19 cellular contexts compared by ENCODE assay signal in the genomic region with DNA sequence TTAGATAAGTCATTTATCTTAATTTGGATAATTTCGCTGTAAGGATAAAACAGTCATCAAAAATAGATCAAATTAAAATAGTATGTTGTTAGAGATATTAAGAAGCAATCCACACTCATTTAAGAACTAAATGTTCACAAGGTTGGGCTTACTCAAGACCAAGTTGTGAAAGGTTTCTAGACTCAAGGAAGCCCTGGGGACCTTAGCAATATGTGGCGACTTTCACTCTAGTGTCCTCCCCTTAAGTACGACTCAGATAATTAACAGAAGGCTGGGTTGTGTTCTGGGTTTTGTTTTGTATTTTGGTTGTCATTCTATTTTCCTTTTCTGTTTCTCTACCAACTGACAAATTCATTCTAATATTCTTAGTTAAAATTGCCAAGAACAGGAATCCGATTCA.
DNase-seq lines count a peak whose midpoint lies in the region; ATAC-seq and TF ChIP-seq lines count a peak whose summit lies in the region.
"Had no signal": no experiment of that assay in that cellular context is flagged by ENCODE, and none has a peak within 500 bp of the region (broad histone marks: within the 10 kb centered on the region; RNA-seq: fewer than 3 reads in every experiment).

No MANE protein-coding gene starts in this region.

- H3K27ac ChIP-seq in HL-60 (replicated peaks) (peak overlapping the region; percentile 92), OCI-LY1 (ENCODE audit: low read depth, low read length, poor library complexity, severe bottlenecking) (peak overlapping the region; percentile 83)
- H3K27ac ChIP-seq: A549, C4-2B had no signal

- H2AFZ ChIP-seq in OCI-LY1 (ENCODE audit: low read length): peak overlapping the region; percentile 87

- H3K9me2 ChIP-seq in OCI-LY1 (ENCODE audit: low read depth, low read length): no peaks in the 10 kb centered on the region

- H3K27me3 ChIP-seq in HL-60 (ENCODE audit: insufficient read depth, poor library complexity, severe bottlenecking): no peaks in the 10 kb centered on the region
- H3K27me3 ChIP-seq in OCI-LY1 (ENCODE audit: insufficient read depth, low read length): no peaks in the 10 kb centered on the region

- ATAC-seq in GM18511 (IDR thresholded peaks at IDR 0.05; ENCODE audit: unreplicated experiment) (peak; percentile 41), HG02763 (IDR thresholded peaks at IDR 0.05; ENCODE audit: unreplicated experiment) (no peak), sciatic nerve (no peak), GM21447 (IDR thresholded peaks at IDR 0.05; ENCODE audit: unreplicated experiment) (no peak), GM21825 (IDR thresholded peaks at IDR 0.05; ENCODE audit: unreplicated experiment) (no peak)
- ATAC-seq: A549, HepG2, Panc1 had no signal

- no peaks in the 10 kb centered on the region for H3K36me3 ChIP-seq in OCI-LY1 (ENCODE audit: insufficient read depth, low read length)

- H3K4me3 ChIP-seq in HL-60 (replicated peaks; ENCODE audit: insufficient read depth, low read length) (no peak overlapping the region), OCI-LY1 (ENCODE audit: low read depth, low read length, poor library complexity, severe bottlenecking) (no peak overlapping the region)
- H3K4me3 ChIP-seq: A549 had no signal

- no peak overlapping the region; the same call in 1 of the 2 replicates for H3K9ac ChIP-seq in OCI-LY1 (ENCODE audit: low read length)

- no peaks in the 10 kb centered on the region for H4K20me1 ChIP-seq in OCI-LY1 (ENCODE audit: insufficient read depth, low read length)

- peak; percentile 62 to 77 for DNase-seq in AML-193 (lab: John Stamatoyannopoulos, UW)
- DNase-seq in HL-60 (ENCODE audit: low read depth in 1 of 2, low spot score in 1 of 2): peak; percentile 59 to 73
- DNase-seq in sciatic nerve (ENCODE audit: low spot score): no peak
- DNase-seq: HFFc6, KG1, NCI-H1417, NCI-H187 treated with DMSO at 0.1 percent for 48 hours, NCI-H69, T-helper 1 cell, T1000 had no signal

- TF ChIP-seq CTCF in HL-60 (IDR thresholded peaks at IDR 0.05; ENCODE audit: insufficient read depth, low read length) (no peak), OCI-LY1 (IDR thresholded peaks at IDR 0.05; ENCODE audit: low read length) (no peak)

- intact Hi-C loops in sciatic nerve (cut with DNase I): no loop called here

- H3K79me2 ChIP-seq in OCI-LY1 (ENCODE audit: insufficient read depth, low read length): no peaks in the 10 kb centered on the region

- no peak overlapping the region for H3K4me2 ChIP-seq in OCI-LY1 (ENCODE audit: low read length)
- H3K4me2 ChIP-seq: A549 had no signal

- peaks cover 4% of the 10 kb centered on the region for H3K9me3 ChIP-seq in OCI-LY1 (ENCODE audit: low read length)
- H3K9me3 ChIP-seq: A549 had no signal

- H3K4me1 ChIP-seq in OCI-LY1 (ENCODE audit: insufficient read depth, low read length, severe bottlenecking): peaks cover 47% of the 10 kb centered on the region
- H3K4me1 ChIP-seq: A549 had no signal

- no peaks in the 10 kb centered on the region for H3F3A ChIP-seq in OCI-LY1 (ENCODE audit: insufficient read depth, low read length)
